In the genomic region with DNA sequence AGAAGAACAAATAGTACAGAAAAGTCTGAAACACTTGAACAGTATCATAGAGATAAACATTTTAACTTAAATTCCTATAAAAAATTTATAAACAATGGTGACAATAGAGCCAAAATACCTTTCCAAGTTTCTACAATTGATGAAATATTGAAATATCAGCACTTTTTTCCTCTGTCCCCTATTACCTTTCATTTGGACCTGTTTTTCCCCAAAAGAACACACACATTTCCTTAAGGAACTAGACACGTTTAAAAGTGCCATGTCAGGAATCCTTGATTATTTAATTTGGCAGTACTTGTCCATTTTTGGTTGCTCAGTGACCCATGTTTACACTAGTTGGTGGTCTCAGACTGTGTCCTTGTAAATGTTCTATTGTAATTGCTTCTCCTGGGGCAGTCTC, we compare ENCODE assay signal across 8 cellular contexts.
"Had no signal": no experiment of that assay in that cellular context is flagged by ENCODE, and none has a peak within 500 bp of the region (broad histone marks: within the 10 kb centered on the region; RNA-seq: fewer than 3 reads in every experiment).

No MANE protein-coding gene starts in this region.

- H3K4me3 ChIP-seq: GM23248, HAP-1 had no signal

- H3K27ac ChIP-seq: GM23248, HL-60 had no signal

- H3K4me1 ChIP-seq: HAP-1 had no signal

- H2AFZ ChIP-seq: GM23248 had no signal

- ATAC-seq: HCT116 had no signal

- DNase-seq: GM23248, GOT3, H7, HFFc6, KG1 had no signal

- H3K36me3 ChIP-seq: HAP-1 had no signal

- H3K9ac ChIP-seq: GM23248 had no signal

- H3K9me3 ChIP-seq: HAP-1 had no signal
